In genomic region chr5:80127037-80127642, GRCh38 we compare ENCODE assay signal across 13 cellular contexts.
DNase-seq lines count a peak whose midpoint lies in the region; ATAC-seq, FAIRE-seq and TF ChIP-seq lines count a peak whose summit lies in the region.
"Had no signal": no experiment of that assay in that cellular context is flagged by ENCODE, and none has a peak within 500 bp of the region (broad histone marks: within the 10 kb centered on the region; RNA-seq: fewer than 3 reads in every experiment).

No MANE protein-coding gene starts in this region.

- H3K27me3 ChIP-seq in GM12878 (replicated peaks in 1 of 2; ENCODE audit: control insufficient read depth in 2 of 2, insufficient read depth in 2 of 2, low read length in 1 of 2) (no peaks in the 10 kb centered on the region), uterus (no peaks in the 10 kb centered on the region), gastrocnemius medialis (no peaks in the 10 kb centered on the region)
- H3K27me3 ChIP-seq: Peyer's patch had no signal

- RAD21 ChIA-PET in GM12878 (lab: Charles Lee; ENCODE audit: unreplicated experiment) = interaction anchor here (1.4 to 2.9 kb wide), 7 partner anchors 14 to 182 kb away, joined by 3 to 41 read pairs (median 7); no protein-coding TSS in a partner anchor

- TF ChIP-seq POLR2A in GM12878 (IDR thresholded peaks at IDR 0.05; ENCODE audit: low read depth, low read length) (no peak), uterus (IDR thresholded peaks at IDR 0.05) (no peak), gastrocnemius medialis (IDR thresholded peaks at IDR 0.05) (no peak)

- no peak overlapping the region for H3K4me2 ChIP-seq in GM12878 (ENCODE audit: control insufficient read depth, insufficient read depth)

- DNase-seq in GM13977 (ENCODE audit: low spot score) (peak; percentile 30), KBM-7 (peak; percentile 58), GM12878 (ENCODE audit: low read depth, low spot score) (no peak), sciatic nerve (ENCODE audit: low spot score) (no peak), uterus (no peak), gastrocnemius medialis (no peak), KG1 (lab: John Stamatoyannopoulos, UW) (no peak)
- no peak for DNase-seq in NK-92 treated with Interleukin-12 subunit alpha and Interleukin-12 subunit beta, amount 100 ng/mL, for 24 hours (lab: John Stamatoyannopoulos, UW)
- DNase-seq: activated T-cell treated with anti-CD3 and anti-CD28 coated beads, Interleukin-2, amount 50 U/mL, for 1 hour; NCI-H2171 treated with DMSO at 0.1 percent for 48 hours; Peyer's patch had no signal

- peak in 1 of 2 experiments; percentile 76; a peak in 1 of 4 replicates for TF ChIP-seq EP300 in GM12878 (IDR thresholded peaks at IDR 0.05; ENCODE audit: borderline replicate concordance in 1 of 2, control insufficient read depth in 1 of 2, low read depth in 2 of 2, low read length in 2 of 2)

- 36% methylated on average over 4 of the region's 4 CpGs for WGBS in GM12878 (ENCODE audit: insufficient coverage, insufficient replicate concordance, low lambda C conversion rate, missing lambda C conversion rate)

- in situ Hi-C loops in GM13977 (cut with MboI; ENCODE audit: low pct_unique_long_range_greater_than_20kb, low sequenced_read_pairs, unreplicated experiment) (no loop called here), KBM-7 (cut with MboI; ENCODE audit: low pct_unique_long_range_greater_than_20kb, low sequenced_read_pairs) (no loop called here), GM12878 (cut with MboI) (no loop called here), gastrocnemius medialis (cut with MboI; ENCODE audit: low sequenced_read_pairs in 4 of 4) (no loop called here)

- H3K4me1 ChIP-seq in GM12878 (ENCODE audit: control insufficient read depth, insufficient read depth, low read length) (peaks cover 28% of the 10 kb centered on the region), uterus (no peaks in the 10 kb centered on the region), gastrocnemius medialis (no peaks in the 10 kb centered on the region)
- H3K4me1 ChIP-seq: Peyer's patch, prostate gland had no signal

- intact Hi-C loops in GM12878 (cut with micrococcal nuclease; ENCODE audit: unreplicated experiment) = loop anchor here (5.0 kb wide), 1 partner anchor 35 kb away; no protein-coding TSS in a partner anchor
- intact Hi-C loops in sciatic nerve (cut with DNase I) = no loop called here
- intact Hi-C loops in uterus (cut with DNase I; ENCODE audit: low total_unique reads) = no loop called here
- intact Hi-C loops in gastrocnemius medialis (cut with DNase I; ENCODE audit: low total_unique reads) = no loop called here

- no peak overlapping the region for H2AFZ ChIP-seq in GM12878 (ENCODE audit: control insufficient read depth, low read depth, low read length)

- BruUV-seq in GM12878 (replicated peaks; lab: Mats Ljungman, UMichigan) = no TSS peak

- no peak overlapping the region for H3K9ac ChIP-seq in GM12878 (ENCODE audit: control insufficient read depth, insufficient read depth, low read length)

- no peak for TF ChIP-seq CTCF in GM13977 (IDR thresholded peaks at IDR 0.05; ENCODE audit: extremely low read depth, insufficient read depth, missing control alignments)
- TF ChIP-seq CTCF in GM12878 (IDR thresholded peaks at IDR 0.05 in 2 of 3, conservative IDR thresholded peaks at IDR 0.05 in 1 of 3; ENCODE audit: control insufficient read depth in 2 of 3, extremely low read depth in 1 of 3, insufficient read depth in 1 of 3, low read depth in 3 of 3, low read length in 3 of 3) = no peak
- TF ChIP-seq CTCF in uterus (IDR thresholded peaks at IDR 0.05) = no peak
- no peak for TF ChIP-seq CTCF in gastrocnemius medialis (IDR thresholded peaks at IDR 0.05 in 4 of 5, conservative IDR thresholded peaks at IDR 0.05 in 1 of 5)

- peak; percentile 27 for FAIRE-seq in GM12878 (lab: Jason Lieb, UNC)
- FAIRE-seq: endothelial cell of umbilical vein had no signal

- H3K4me3 ChIP-seq in GM12878 (no peak overlapping the region), uterus (no peak overlapping the region), gastrocnemius medialis (no peak overlapping the region)
- H3K4me3 ChIP-seq: Peyer's patch, prostate gland had no signal

- SMC1A ChIA-PET in GM12878 (lab: Charles Lee; ENCODE audit: uncharacterized antibody, unreplicated experiment) = interaction anchor here (0.9 to 5.0 kb wide), 12 partner anchors 10 to 130 kb away, joined by 3 to 56 read pairs (median 12); partner anchors contain the start of gene SERINC5

- TF ChIP-seq RAD21 in GM12878 (IDR thresholded peaks at IDR 0.05; ENCODE audit: insufficient read depth, low read depth, low read length) = no peak

- H3K9me3 ChIP-seq in GM12878 (replicated peaks; ENCODE audit: control insufficient read depth, insufficient read depth, low read length) (peaks cover 5% of the 10 kb centered on the region; the same call in 2 of the 3 replicates), uterus (no peaks in the 10 kb centered on the region), gastrocnemius medialis (no peaks in the 10 kb centered on the region)
- H3K9me3 ChIP-seq: Peyer's patch, prostate gland had no signal

- no peaks in the 10 kb centered on the region for H4K20me1 ChIP-seq in GM12878 (ENCODE audit: control insufficient read depth, insufficient read depth)

- CTCF ChIA-PET in GM12878 (lab: Yijun Ruan, JAX) = interaction anchor here (0.9 to 3.4 kb wide), 8 partner anchors 9 to 545 kb away, joined by 3 to 26 read pairs (median 4); no protein-coding TSS in a partner anchor

- peak; percentile 71 for ATAC-seq in GM12878
- peak; percentile 53 for ATAC-seq in sciatic nerve
- no peak for ATAC-seq in gastrocnemius medialis

- POLR2A ChIA-PET in GM12878 (lab: Charles Lee) = interaction anchor here (0.7 to 1.5 kb wide), 5 partner anchors 9 to 130 kb away, joined by 3 to 8 read pairs (median 4); no protein-coding TSS in a partner anchor

- H3K27ac ChIP-seq in GM12878 (ENCODE audit: control insufficient read depth, insufficient read depth) (peak overlapping the region; percentile 74; the same call in 1 of the 2 replicates), uterus (no peak overlapping the region), gastrocnemius medialis (no peak overlapping the region)
- H3K27ac ChIP-seq: Peyer's patch, prostate gland had no signal

- no peaks in the 10 kb centered on the region for H3K79me2 ChIP-seq in GM12878 (ENCODE audit: control insufficient read depth, insufficient read depth, low read length)

- H3K36me3 ChIP-seq in GM12878 (ENCODE audit: control insufficient read depth in 2 of 2, insufficient read depth in 2 of 2, low read length in 1 of 2) = no peaks in the 10 kb centered on the region
- H3K36me3 ChIP-seq in uterus = no peaks in the 10 kb centered on the region
- H3K36me3 ChIP-seq in gastrocnemius medialis = no peaks in the 10 kb centered on the region
- H3K36me3 ChIP-seq: Peyer's patch, prostate gland had no signal

TF ChIP-seq in GM12878, 131 proteins besides CTCF, POLR2A, EP300 and RAD21 (continues in another document):
- TF ChIP-seq, protein P1, sequence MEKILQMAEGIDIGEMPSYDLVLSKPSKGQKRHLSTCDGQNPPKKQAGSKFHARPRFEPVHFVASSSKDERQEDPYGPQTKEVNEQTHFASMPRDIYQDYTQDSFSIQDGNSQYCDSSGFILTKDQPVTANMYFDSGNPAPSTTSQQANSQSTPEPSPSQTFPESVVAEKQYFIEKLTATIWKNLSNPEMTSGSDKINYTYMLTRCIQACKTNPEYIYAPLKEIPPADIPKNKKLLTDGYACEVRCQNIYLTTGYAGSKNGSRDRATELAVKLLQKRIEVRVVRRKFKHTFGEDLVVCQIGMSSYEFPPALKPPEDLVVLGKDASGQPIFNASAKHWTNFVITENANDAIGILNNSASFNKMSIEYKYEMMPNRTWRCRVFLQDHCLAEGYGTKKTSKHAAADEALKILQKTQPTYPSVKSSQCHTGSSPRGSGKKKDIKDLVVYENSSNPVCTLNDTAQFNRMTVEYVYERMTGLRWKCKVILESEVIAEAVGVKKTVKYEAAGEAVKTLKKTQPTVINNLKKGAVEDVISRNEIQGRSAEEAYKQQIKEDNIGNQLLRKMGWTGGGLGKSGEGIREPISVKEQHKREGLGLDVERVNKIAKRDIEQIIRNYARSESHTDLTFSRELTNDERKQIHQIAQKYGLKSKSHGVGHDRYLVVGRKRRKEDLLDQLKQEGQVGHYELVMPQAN (conservative IDR thresholded peaks at IDR 0.05) = peak; percentile 36; the same call in 1 of the 2 replicates
- TF ChIP-seq ATF7 (IDR thresholded peaks at IDR 0.05; ENCODE audit: low read depth) = peak; percentile 82
- no peak for TF ChIP-seq FOS (IDR thresholded peaks at IDR 0.05; ENCODE audit: borderline replicate concordance, extremely low read depth, insufficient read length)
- peak; percentile 86 for TF ChIP-seq SMARCA5 (IDR thresholded peaks at IDR 0.05)
- TF ChIP-seq NR2C2 (IDR thresholded peaks at IDR 0.05; ENCODE audit: borderline replicate concordance, control insufficient read depth, insufficient read length, low read depth) = no peak
- no peak for TF ChIP-seq KLF5 (IDR thresholded peaks at IDR 0.05; ENCODE audit: partially characterized antibody)
- TF ChIP-seq, protein P2, sequence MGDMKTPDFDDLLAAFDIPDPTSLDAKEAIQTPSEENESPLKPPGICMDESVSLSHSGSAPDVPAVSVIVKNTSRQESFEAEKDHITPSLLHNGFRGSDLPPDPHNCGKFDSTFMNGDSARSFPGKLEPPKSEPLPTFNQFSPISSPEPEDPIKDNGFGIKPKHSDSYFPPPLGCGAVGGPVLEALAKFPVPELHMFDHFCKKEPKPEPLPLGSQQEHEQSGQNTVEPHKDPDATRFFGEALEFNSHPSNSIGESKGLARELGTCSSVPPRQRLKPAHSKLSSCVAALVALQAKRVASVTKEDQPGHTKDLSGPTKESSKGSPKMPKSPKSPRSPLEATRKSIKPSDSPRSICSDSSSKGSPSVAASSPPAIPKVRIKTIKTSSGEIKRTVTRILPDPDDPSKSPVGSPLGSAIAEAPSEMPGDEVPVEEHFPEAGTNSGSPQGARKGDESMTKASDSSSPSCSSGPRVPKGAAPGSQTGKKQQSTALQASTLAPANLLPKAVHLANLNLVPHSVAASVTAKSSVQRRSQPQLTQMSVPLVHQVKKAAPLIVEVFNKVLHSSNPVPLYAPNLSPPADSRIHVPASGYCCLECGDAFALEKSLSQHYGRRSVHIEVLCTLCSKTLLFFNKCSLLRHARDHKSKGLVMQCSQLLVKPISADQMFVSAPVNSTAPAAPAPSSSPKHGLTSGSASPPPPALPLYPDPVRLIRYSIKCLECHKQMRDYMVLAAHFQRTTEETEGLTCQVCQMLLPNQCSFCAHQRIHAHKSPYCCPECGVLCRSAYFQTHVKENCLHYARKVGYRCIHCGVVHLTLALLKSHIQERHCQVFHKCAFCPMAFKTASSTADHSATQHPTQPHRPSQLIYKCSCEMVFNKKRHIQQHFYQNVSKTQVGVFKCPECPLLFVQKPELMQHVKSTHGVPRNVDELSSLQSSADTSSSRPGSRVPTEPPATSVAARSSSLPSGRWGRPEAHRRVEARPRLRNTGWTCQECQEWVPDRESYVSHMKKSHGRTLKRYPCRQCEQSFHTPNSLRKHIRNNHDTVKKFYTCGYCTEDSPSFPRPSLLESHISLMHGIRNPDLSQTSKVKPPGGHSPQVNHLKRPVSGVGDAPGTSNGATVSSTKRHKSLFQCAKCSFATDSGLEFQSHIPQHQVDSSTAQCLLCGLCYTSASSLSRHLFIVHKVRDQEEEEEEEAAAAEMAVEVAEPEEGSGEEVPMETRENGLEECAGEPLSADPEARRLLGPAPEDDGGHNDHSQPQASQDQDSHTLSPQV (IDR thresholded peaks at IDR 0.05) = no peak

Comparison
In these comparisons a context has a peak if more than half of its experiments do, and no peak if none do; other contexts are left out.
1. DNase-seq: peak in GM13977 (single experiment) and KBM-7 (single experiment); none in GM12878 (single experiment), sciatic nerve (single experiment), uterus (0 of 2), gastrocnemius medialis (0 of 2), KG1 (single experiment) and NK-92 treated with Interleukin-12 subunit alpha and Interleukin-12 subunit beta, amount 100 ng/mL, for 24 hours (single experiment).
2. ATAC-seq: peak in GM12878 (single experiment) and sciatic nerve (single experiment); none in gastrocnemius medialis (0 of 2).